25 cellular contexts compared by ENCODE assay signal in genomic region chr12:26989873-26990272, GRCh38.
"Had no signal": no experiment of that assay in that cellular context is flagged by ENCODE, and none has a peak within 500 bp of the region (broad histone marks: within the 10 kb centered on the region; RNA-seq: fewer than 3 reads in every experiment).

No MANE protein-coding gene starts in this region.

- H3K9me3 Mint-ChIP-seq: activated CD4-positive, alpha-beta memory T cell treated with anti-CD3 and anti-CD28 coated beads for 36 hours; activated CD4-positive, alpha-beta T cell treated with anti-CD3 and anti-CD28 coated beads, Interleukin-2, amount 10 ng/mL, durations not matched to agents 7 days and 5 days; activated naive CD8-positive, alpha-beta T cell treated with anti-CD3 and anti-CD28 coated beads, Interleukin-2, amount 50 U/mL, for 24 hours; activated T-helper 1 cell treated with anti-CD3 and anti-CD28 coated beads, Interleukin-12 subunit alpha, Interleukin-12 subunit beta, Interleukin-2, Interleukin-4 antibody, amounts not matched to agents 30 ng/mL and 10 ng/mL and 1 ng/mL, durations not matched to agents 14 hours and 24 hours and 36 hours; central memory CD8-positive, alpha-beta T cell; T-helper 1 cell treated with Interleukin-12 subunit alpha and Interleukin-12 subunit beta and Interleukin-4 antibody, amounts not matched to agents 30 μg/mL and 1 μg/mL, for 36 hours had no signal

- H3K27ac Mint-ChIP-seq: activated CD4-positive, alpha-beta memory T cell treated with anti-CD3 and anti-CD28 coated beads for 36 hours; activated CD4-positive, alpha-beta T cell treated with anti-CD3 and anti-CD28 coated beads, Interleukin-2, amount 10 ng/mL, durations not matched to agents 7 days and 5 days; activated naive CD4-positive, alpha-beta T cell treated with anti-CD3 and anti-CD28 coated beads, Interleukin-2, amount 50 U/mL, for 72 hours; activated naive CD8-positive, alpha-beta T cell treated with anti-CD3 and anti-CD28 coated beads, Interleukin-2, amount 50 U/mL, for 24 hours; activated T-helper 1 cell treated with anti-CD3 and anti-CD28 coated beads, Interleukin-12 subunit alpha, Interleukin-12 subunit beta, Interleukin-2, Interleukin-4 antibody, amounts not matched to agents 30 ng/mL and 10 ng/mL and 1 ng/mL, durations not matched to agents 14 hours and 24 hours and 36 hours; T-helper 1 cell treated with Interleukin-12 subunit alpha and Interleukin-12 subunit beta and Interleukin-4 antibody, amounts not matched to agents 30 μg/mL and 1 μg/mL, for 36 hours had no signal

- ATAC-seq: activated naive CD4-positive, alpha-beta T cell treated with anti-CD3 and anti-CD28 coated beads, Interleukin-2, amount 50 U/mL, for 72 hours; activated naive CD8-positive, alpha-beta T cell treated with anti-CD3 and anti-CD28 coated beads, Interleukin-2, amount 50 U/mL, for 24 hours; body of pancreas; K562; PC-3 had no signal

- H3K4me3 ChIP-seq: ascending aorta, body of pancreas, K562 had no signal

- H3K4me3 Mint-ChIP-seq: activated CD4-positive, alpha-beta memory T cell treated with anti-CD3 and anti-CD28 coated beads for 36 hours; activated CD4-positive, alpha-beta T cell treated with anti-CD3 and anti-CD28 coated beads, Interleukin-2, amount 10 ng/mL, durations not matched to agents 7 days and 5 days; activated naive CD8-positive, alpha-beta T cell treated with anti-CD3 and anti-CD28 coated beads, Interleukin-2, amount 50 U/mL, for 24 hours; activated T-helper 1 cell treated with anti-CD3 and anti-CD28 coated beads, Interleukin-12 subunit alpha, Interleukin-12 subunit beta, Interleukin-2, Interleukin-4 antibody, amounts not matched to agents 30 ng/mL and 10 ng/mL and 1 ng/mL, durations not matched to agents 14 hours and 24 hours and 36 hours; central memory CD8-positive, alpha-beta T cell; T-helper 1 cell treated with Interleukin-12 subunit alpha and Interleukin-12 subunit beta and Interleukin-4 antibody, amounts not matched to agents 30 μg/mL and 1 μg/mL, for 36 hours had no signal

- H3K27me3 ChIP-seq: ascending aorta, body of pancreas had no signal

- H3K27me3 Mint-ChIP-seq: activated CD4-positive, alpha-beta memory T cell treated with anti-CD3 and anti-CD28 coated beads for 36 hours; activated CD4-positive, alpha-beta T cell treated with anti-CD3 and anti-CD28 coated beads, Interleukin-2, amount 10 ng/mL, durations not matched to agents 7 days and 5 days; activated naive CD8-positive, alpha-beta T cell treated with anti-CD3 and anti-CD28 coated beads, Interleukin-2, amount 50 U/mL, for 24 hours; central memory CD8-positive, alpha-beta T cell had no signal

- H3K4me1 Mint-ChIP-seq: activated naive CD8-positive, alpha-beta T cell treated with anti-CD3 and anti-CD28 coated beads, Interleukin-2, amount 50 U/mL, for 24 hours had no signal

- DNase-seq: activated CD4-positive, alpha-beta memory T cell treated with anti-CD3 and anti-CD28 coated beads for 36 hours; activated CD4-positive, alpha-beta T cell treated with anti-CD3 and anti-CD28 coated beads, Interleukin-2, amount 10 ng/mL, durations not matched to agents 7 days and 5 days; activated CD4-positive, CD25-positive, alpha-beta regulatory T cell; activated CD8-positive, alpha-beta memory T cell treated with anti-CD3 and anti-CD28 coated beads, Interleukin-2, amount 50 U/mL, for 4 hours; activated effector memory CD4-positive, alpha-beta T cell treated with anti-CD3 and anti-CD28 coated beads, Interleukin-2, amount 50 U/mL, for 16 hours; activated naive CD4-positive, alpha-beta T cell treated with Interleukin-2 at 50 U/mL for 16 hours; activated naive CD8-positive, alpha-beta T cell treated with anti-CD3 and anti-CD28 coated beads, Interleukin-2, amount 50 U/mL, for 24 hours; amniotic stem cell; body of pancreas; Kasumi-1; NCI-H1105 treated with DMSO at 0.1 percent for 48 hours; NCI-H1436 treated with DMSO at 0.1 percent for 48 hours; NCI-H187; NCI-H2081; NCI-H446; NCI-H524; PC-3; SHP77 treated with DMSO at 0.1 percent for 48 hours; T-helper 9 cell had no signal

- H3K27ac ChIP-seq: ascending aorta, body of pancreas had no signal

- H3K9me3 ChIP-seq: ascending aorta, body of pancreas had no signal

- H3K4me1 ChIP-seq: ascending aorta, body of pancreas had no signal
